23 cellular contexts compared by ENCODE assay signal in genomic region chr20:24981282-24981681, GRCh38. TPM values are rescaled to one million over a fixed set of nuclear protein-coding genes. Genes with fewer than 3 reads are reported as not detected.
DNase-seq lines count a peak whose midpoint lies in the region; ATAC-seq and TF ChIP-seq lines count a peak whose summit lies in the region.
"Had no signal": no experiment of that assay in that cellular context is flagged by ENCODE, and none has a peak within 500 bp of the region (broad histone marks: within the 10 kb centered on the region; RNA-seq: fewer than 3 reads in every experiment).

No MANE protein-coding gene starts in this region.

- intact Hi-C loops in CD14-positive monocyte (cut with micrococcal nuclease) (no loop called here), dorsolateral prefrontal cortex (cut with DNase I) (no loop called here), sigmoid colon (cut with DNase I) (no loop called here)

- peak overlapping the region in 42 of 59 donors; percentile 3 to 92 (median 47) for H3K27ac ChIP-seq in dorsolateral prefrontal cortex
- H3K27ac ChIP-seq in sigmoid colon = no peak overlapping the region
- H3K27ac ChIP-seq: BLaER1, hepatocyte, parathyroid adenoma, PC-9 had no signal

- H3K79me2 ChIP-seq in Loucy (ENCODE audit: insufficient read depth, low read length) = peaks cover 66% of the 10 kb centered on the region

- H2AFZ ChIP-seq in Loucy (ENCODE audit: low read length) = no peak overlapping the region
- H2AFZ ChIP-seq: hepatocyte, parathyroid adenoma, PC-9 had no signal

- H3K36me3 Mint-ChIP-seq in CD14-positive monocyte = peaks cover 66 to 67% of the 10 kb centered on the region in 2 donors

- peak overlapping the region; percentile 9 for H3K4me2 ChIP-seq in Loucy (ENCODE audit: low read depth, low read length, poor library complexity, severe bottlenecking)
- H3K4me2 ChIP-seq: BLaER1, hepatocyte, PC-9 had no signal

- TF ChIP-seq EP300 in sigmoid colon (IDR thresholded peaks at IDR 0.05) = no peak

- TF ChIP-seq CTCF in CD14-positive monocyte (IDR thresholded peaks at IDR 0.05) (no peak), Loucy (conservative IDR thresholded peaks at IDR 0.05; ENCODE audit: low read length) (no peak), dorsolateral prefrontal cortex (IDR thresholded peaks at IDR 0.05 in 54 of 56, conservative IDR thresholded peaks at IDR 0.05 in 2 of 56; ENCODE audit: low read depth in 1 of 56, partially characterized antibody in 56 of 56) (no peak), sigmoid colon (IDR thresholded peaks at IDR 0.05) (no peak)

- H3K27ac Mint-ChIP-seq in CD14-positive monocyte = peak overlapping the region; percentile 64 to 91 (median 84)
- H3K27ac Mint-ChIP-seq: activated naive CD8-positive, alpha-beta T cell; nephron had no signal

- no peak overlapping the region for H3K4me3 Mint-ChIP-seq in CD14-positive monocyte
- H3K4me3 Mint-ChIP-seq: activated naive CD8-positive, alpha-beta T cell; nephron had no signal

- H3K9me3 Mint-ChIP-seq in CD14-positive monocyte = peaks cover 0 to 12% (median 10%) of the 10 kb centered on the region in 7 donors

- 75 to 87% methylated on average over 4 of the region's 4 CpGs for WGBS in sigmoid colon, 2 donors

- peaks cover 68% of the 10 kb centered on the region for H3K4me1 Mint-ChIP-seq in CD14-positive monocyte
- H3K4me1 Mint-ChIP-seq: nephron had no signal

- H3K4me1 ChIP-seq in Loucy (ENCODE audit: insufficient read depth, low read length, poor library complexity, severe bottlenecking) = peaks cover 41% of the 10 kb centered on the region
- H3K4me1 ChIP-seq in sigmoid colon = no peaks in the 10 kb centered on the region

- no peaks in the 10 kb centered on the region for H3K27me3 ChIP-seq in Loucy (ENCODE audit: insufficient read depth, low read length, poor library complexity, severe bottlenecking)
- H3K27me3 ChIP-seq in dorsolateral prefrontal cortex = no peaks in the 10 kb centered on the region
- no peaks in the 10 kb centered on the region for H3K27me3 ChIP-seq in sigmoid colon
- H3K27me3 ChIP-seq: BLaER1, esophagus squamous epithelium, hepatocyte had no signal

- H3K36me3 ChIP-seq in Loucy (ENCODE audit: insufficient read depth, low read length) (peaks cover 66% of the 10 kb centered on the region; the same call in 1 of the 2 replicates), sigmoid colon (peaks cover 0 to 54% (median 14%) of the 10 kb centered on the region in 4 donors)

- no peak for TF ChIP-seq POLR2A in sigmoid colon (IDR thresholded peaks at IDR 0.05)

- peaks cover 0 to 3% (median 2%) of the 10 kb centered on the region in 3 donors for H3K27me3 Mint-ChIP-seq in CD14-positive monocyte (ENCODE audit: low read depth in 3 of 3)
- H3K27me3 Mint-ChIP-seq: activated naive CD8-positive, alpha-beta T cell had no signal

- peaks cover 15% of the 10 kb centered on the region for H4K20me1 ChIP-seq in Loucy (ENCODE audit: insufficient read depth, low read length, poor library complexity, severe bottlenecking)

- no peak overlapping the region for H3K4me3 ChIP-seq in Loucy (ENCODE audit: low read length, poor library complexity, severe bottlenecking)
- no peak overlapping the region for H3K4me3 ChIP-seq in dorsolateral prefrontal cortex
- no peak overlapping the region for H3K4me3 ChIP-seq in sigmoid colon
- H3K4me3 ChIP-seq: BLaER1, esophagus squamous epithelium, hepatocyte, PC-9 had no signal

- no peaks in the 10 kb centered on the region for H3F3A ChIP-seq in Loucy (ENCODE audit: low read depth)

- no peak overlapping the region for H3K9ac ChIP-seq in Loucy (ENCODE audit: low read depth, low read length, poor library complexity, severe bottlenecking)
- H3K9ac ChIP-seq: BLaER1, parathyroid adenoma had no signal

- ATAC-seq in GM18861 (IDR thresholded peaks at IDR 0.05; ENCODE audit: unreplicated experiment) = no peak
- ATAC-seq: HepG2 had no signal

- DNase-seq in CD14-positive monocyte (ENCODE audit: low spot score) (no peak), dorsolateral prefrontal cortex (peak in 1 of 10 donors; percentile 14), sigmoid colon (peak; percentile 35), COLO829 (ENCODE audit: low spot score) (no peak)
- no peak for DNase-seq in activated CD4-positive, alpha-beta T cell treated with anti-CD3 and anti-CD28 coated beads for 1 hour
- DNase-seq: Calu3, esophagus squamous epithelium, HCEC 1CT, NCI-H1694 treated with DMSO at 0.1 percent for 48 hours, NCI-H524 treated with DMSO at 0.1 percent for 48 hours, PC-9, T1000 had no signal

- H3K9me3 ChIP-seq in Loucy (ENCODE audit: insufficient read depth, low read depth, low read length) (peaks cover 5% of the 10 kb centered on the region; the same call in 1 of the 2 replicates), sigmoid colon (no peaks in the 10 kb centered on the region)

- H3K9me2 ChIP-seq in Loucy (replicated peaks; ENCODE audit: low read depth, low read length) = no peaks in the 10 kb centered on the region

RNA-seq across cellular contexts. Expression of gene APMAP, which starts 11.3 kb away (rescaled TPM):
- polyA plus RNA-seq in CD14-positive monocyte (10 to 100 TPM; 73.2 to 74.0 TPM), sigmoid colon (10 to 100 TPM in 2 of 3 donors, 1 to 10 TPM in 1; 9.6 to 55.8 (median 25.2) TPM)
- total RNA-seq in dorsolateral prefrontal cortex (100 to 1,000 TPM in 21 of 120 experiments, 10 to 100 TPM in 99; 43.1 to 113 (median 90.4) TPM), sigmoid colon (10 to 100 TPM; 22.7 to 35.3 (median 28.9) TPM)

RNA-seq across cellular contexts. Expression of gene CST7, which starts 32.2 kb away (rescaled TPM):
- 1 to 10 TPM; 1.8 to 3.2 TPM for polyA plus RNA-seq in CD14-positive monocyte
- 1 to 10 TPM in 38 of 120 experiments, under 1 TPM in 28, not detected in 54; 0.41 to 9.7 (median 1.1) TPM for total RNA-seq in dorsolateral prefrontal cortex
- total RNA-seq in sigmoid colon = 1 to 10 TPM in 1 of 4 donors, under 1 TPM in 2, not detected in 1; 0.66 to 3.5 (median 0.71) TPM
- 10 to 100 TPM in 1 of 3 donors, 1 to 10 TPM in 2; 3.9 to 10.4 (median 4.2) TPM for polyA plus RNA-seq in sigmoid colon
- total RNA-seq: Calu3, cerebellum, frontal cortex, hepatocyte, HepG2, PC-9, urinary bladder had no signal
- polyA plus RNA-seq: hepatocyte, HepG2 had no signal

Comparison
In these comparisons a context has a peak if more than half of its experiments do, and no peak if none do; other contexts are left out.
1. H3K27ac ChIP-seq: peak in dorsolateral prefrontal cortex (42 of 59); none in sigmoid colon (0 of 4).